Comparison of ENCODE assay signal across 30 cellular contexts in genomic region chr12:119409043-119409442, GRCh38.
"Had no signal": no experiment of that assay in that cellular context is flagged by ENCODE, and none has a peak within 500 bp of the region (broad histone marks: within the 10 kb centered on the region; RNA-seq: fewer than 3 reads in every experiment).

No MANE protein-coding gene starts in this region.

- H3K4me1 ChIP-seq: adrenal gland, body of pancreas, SJCRH30 had no signal

- H3K27ac ChIP-seq: adrenal gland, body of pancreas, KMS-11, PC-9, RWPE1, SJCRH30, SK-N-MC had no signal

- H3K27me3 ChIP-seq: adrenal gland, body of pancreas, SJCRH30 had no signal

- H3K36me3 ChIP-seq: adrenal gland, SJCRH30 had no signal

- DNase-seq: activated CD4-positive, alpha-beta memory T cell treated with anti-CD3 and anti-CD28 coated beads for 36 hours; activated CD4-positive, alpha-beta T cell treated with anti-CD3 and anti-CD28 coated beads for 4 hours; activated CD4-positive, alpha-beta T cell treated with anti-CD3 and anti-CD28 coated beads, Interleukin-2, amount 50 U/mL, for 1 hour; activated CD4-positive, CD25-positive, alpha-beta regulatory T cell treated with anti-CD3 and anti-CD28 coated beads, Interleukin-2, amount 50 U/mL, for 72 hours; activated CD8-positive, alpha-beta memory T cell treated with anti-CD3 and anti-CD28 coated beads, Interleukin-2, amount 50 U/mL, for 4 hours; activated gamma-delta T cell treated with Interleukin-2 at 50 U/mL for 16 hours; activated naive CD4-positive, alpha-beta T cell treated with anti-CD3 and anti-CD28 coated beads for 36 hours; activated T-cell treated with anti-CD3 and anti-CD28 coated beads for 4 hours; activated T-cell treated with anti-CD3 and anti-CD28 coated beads, Interleukin-2, amount 50 U/mL, for 4 hours; adrenal gland; body of pancreas; central memory CD4-positive, alpha-beta T cell; MM.1S; NCI-H1048; NCI-H1105 treated with DMSO at 0.1 percent for 48 hours; NCI-H1436; NCI-H1694; NCI-H2029; NCI-H345; NCI-H524 treated with DMSO at 0.1 percent for 48 hours; PC-9; SHP77; SJCRH30 had no signal

- ATAC-seq: activated naive CD4-positive, alpha-beta T cell treated with anti-CD3 and anti-CD28 coated beads, Interleukin-2, amount 50 U/mL, for 72 hours; activated T-cell treated with anti-CD3 and anti-CD28 coated beads, Interleukin-2, amount 50 U/mL, for 4 hours; body of pancreas; WTC11 had no signal

- H2AFZ ChIP-seq: PC-9 had no signal

- H3K9me3 ChIP-seq: adrenal gland, body of pancreas, SJCRH30 had no signal

- H3K4me2 ChIP-seq: KMS-11, PC-9 had no signal

- FAIRE-seq: astrocyte, RCC 7860 had no signal

- H3K9ac ChIP-seq: KMS-11 had no signal

- H3K4me3 ChIP-seq: adrenal gland, body of pancreas, PC-9, SJCRH30, SK-N-MC had no signal
